ENCODE assay signal across 8 cellular contexts in the genomic region with DNA sequence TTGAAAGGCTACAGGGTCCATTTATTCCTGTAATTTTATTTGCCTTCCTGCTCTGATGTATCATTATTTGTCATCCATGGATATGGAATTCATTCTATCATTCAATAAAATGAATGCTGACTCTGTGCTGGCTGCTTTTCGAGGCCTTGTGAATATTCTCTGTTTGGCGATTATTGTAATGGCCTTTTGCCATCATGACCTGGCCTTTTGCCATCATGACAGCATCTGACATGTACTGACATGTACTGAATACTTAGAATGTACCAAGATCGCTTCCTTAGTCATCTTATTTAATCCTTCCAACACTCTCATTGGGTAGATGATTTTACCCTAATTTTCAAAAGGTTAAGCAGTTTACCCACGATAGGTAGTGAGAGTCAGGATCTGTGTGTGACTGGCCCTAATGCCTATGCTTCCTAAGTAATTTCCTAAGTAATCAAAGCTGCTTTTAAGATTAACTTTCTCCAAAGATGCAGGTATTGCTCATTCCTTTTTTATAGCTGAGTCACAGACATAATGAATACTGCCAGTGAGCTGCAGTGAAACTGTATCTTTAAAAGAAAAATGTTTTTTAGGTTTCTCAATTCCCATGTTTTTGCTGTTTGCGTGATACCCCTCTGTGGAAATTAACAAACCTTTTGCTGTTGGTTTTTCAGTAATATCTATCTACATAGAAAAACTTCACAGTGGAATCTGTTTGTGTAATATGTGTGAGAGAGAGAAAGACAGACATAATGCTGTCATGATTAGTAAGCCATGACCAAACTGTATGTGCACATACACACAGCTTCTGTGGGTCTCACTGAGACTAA.
DNase-seq lines count a peak whose midpoint lies in the region; ATAC-seq and TF ChIP-seq lines count a peak whose summit lies in the region.

No MANE protein-coding gene starts in this region.

- peaks cover 55% of the 10 kb centered on the region for H3K4me1 Mint-ChIP-seq in activated naive CD8-positive, alpha-beta T cell treated with anti-CD3 and anti-CD28 coated beads, Interleukin-2, amount 50 U/mL, for 24 hours

- H2BK15ac ChIP-seq in neuronal stem cell (ENCODE audit: low read length): no peak overlapping the region

- H3K4ac ChIP-seq in neuronal stem cell (ENCODE audit: low read length): no peak overlapping the region

- no peak overlapping the region for H2AFZ ChIP-seq in neuronal stem cell (ENCODE audit: low read length)

- peaks cover 9% of the 10 kb centered on the region for H3K36me3 Mint-ChIP-seq in activated naive CD8-positive, alpha-beta T cell treated with anti-CD3 and anti-CD28 coated beads, Interleukin-2, amount 50 U/mL, for 24 hours (ENCODE audit: low read depth)

- WGBS in neuronal stem cell (ENCODE audit: extremely low coverage in 2 of 2, insufficient read length in 2 of 2, insufficient replicate concordance in 1 of 2), 2 donors: no CpG with 5 or more reads among the region's 5 CpGs

- H3K79me1 ChIP-seq in neuronal stem cell (ENCODE audit: low read depth, low read length): peaks cover 3% of the 10 kb centered on the region

- H3K27ac Mint-ChIP-seq in activated naive CD8-positive, alpha-beta T cell treated with anti-CD3 and anti-CD28 coated beads, Interleukin-2, amount 50 U/mL, for 24 hours: peak overlapping the region; percentile 20

- POLR2A ChIA-PET in A673 (lab: Charles Lee; ENCODE audit: low non-redundant PET): no interaction called here

- H3K4me1 ChIP-seq in A673 (ENCODE audit: insufficient read depth, low read length, poor library complexity, severe bottlenecking): no peaks in the 10 kb centered on the region
- peaks cover 0 to 25% of the 10 kb centered on the region in 2 donors for H3K4me1 ChIP-seq in right atrium auricular region
- H3K4me1 ChIP-seq in neuronal stem cell (ENCODE audit: control insufficient read depth in 2 of 2, insufficient read depth in 1 of 2, low read depth in 1 of 2, low read length in 2 of 2): peaks cover 0 to 7% of the 10 kb centered on the region in 2 donors

- H3K4me3 Mint-ChIP-seq in activated naive CD8-positive, alpha-beta T cell treated with anti-CD3 and anti-CD28 coated beads, Interleukin-2, amount 50 U/mL, for 24 hours: no peak overlapping the region

- H3K27ac ChIP-seq in A673 (ENCODE audit: low read depth, low read length, poor library complexity, severe bottlenecking) (no peak overlapping the region), right atrium auricular region (peak overlapping the region; percentile 19 to 61), neuronal stem cell (replicated peaks; ENCODE audit: low read length) (no peak overlapping the region)

- intact Hi-C loops in A673 (cut with micrococcal nuclease; ENCODE audit: unreplicated experiment): no loop called here

- H2BK120ac ChIP-seq in neuronal stem cell (ENCODE audit: low read depth, low read length): no peak overlapping the region

- H2BK5ac ChIP-seq in neuronal stem cell (ENCODE audit: low read length): no peak overlapping the region

- ATAC-seq in activated naive CD8-positive, alpha-beta T cell treated with anti-CD3 and anti-CD28 coated beads, Interleukin-2, amount 50 U/mL, for 24 hours: peak; percentile 53
- ATAC-seq in HG02623 (IDR thresholded peaks at IDR 0.05; ENCODE audit: unreplicated experiment) (no peak), HG02981 (IDR thresholded peaks at IDR 0.05; ENCODE audit: unreplicated experiment) (no peak)

- no peak overlapping the region for H3K4me3 ChIP-seq in A673 (ENCODE audit: low read depth, low read length, poor library complexity, severe bottlenecking)
- no peak overlapping the region for H3K4me3 ChIP-seq in right atrium auricular region
- H3K4me3 ChIP-seq in neuronal stem cell (ENCODE audit: low read length in 2 of 2): no peak overlapping the region

- no TSS peak for BruUV-seq in A673 (replicated peaks; lab: Mats Ljungman, UMichigan)

- no peaks in the 10 kb centered on the region for H3K36me3 ChIP-seq in A673 (ENCODE audit: insufficient read depth, low read length, poor library complexity, severe bottlenecking)
- H3K36me3 ChIP-seq in right atrium auricular region: no peaks in the 10 kb centered on the region
- peaks cover 2 to 4% of the 10 kb centered on the region in 2 donors for H3K36me3 ChIP-seq in neuronal stem cell (replicated peaks in 1 of 2; ENCODE audit: control insufficient read depth in 2 of 2, insufficient read depth in 2 of 2, low read length in 2 of 2)

- no peaks in the 10 kb centered on the region for H3K27me3 Mint-ChIP-seq in activated naive CD8-positive, alpha-beta T cell treated with anti-CD3 and anti-CD28 coated beads, Interleukin-2, amount 50 U/mL, for 24 hours

- TF ChIP-seq CTCF in A673 (conservative IDR thresholded peaks at IDR 0.05; ENCODE audit: low read depth, low read length): no peak
- no peak for TF ChIP-seq CTCF in right atrium auricular region (IDR thresholded peaks at IDR 0.05)

- no peak overlapping the region for H4K91ac ChIP-seq in neuronal stem cell (ENCODE audit: low read depth, low read length, poor library complexity)

- H4K8ac ChIP-seq in neuronal stem cell (ENCODE audit: low read depth, low read length): no peak overlapping the region

- no peak overlapping the region for H3K9ac ChIP-seq in neuronal stem cell (ENCODE audit: low read depth, low read length, poor library complexity)

- DNase-seq in A673 (ENCODE audit: low spot score) (peak; percentile 5), HCEC 1CT (peak; percentile 81), right atrium auricular region (ENCODE audit: low spot score) (no peak), neuronal stem cell (ENCODE audit: low spot score) (no peak), middle frontal gyrus (ENCODE audit: extremely low spot score, low spot score) (no peak)
- no peak for DNase-seq in activated naive CD8-positive, alpha-beta T cell treated with anti-CD3 and anti-CD28 coated beads, Interleukin-2, amount 50 U/mL, for 24 hours

- H3K27me3 ChIP-seq in A673 (replicated peaks; ENCODE audit: insufficient read depth, low read depth, low read length, poor library complexity) (no peaks in the 10 kb centered on the region), right atrium auricular region (no peaks in the 10 kb centered on the region), neuronal stem cell (ENCODE audit: control insufficient read depth in 3 of 3, insufficient read depth in 3 of 3, low read depth in 1 of 3, low read length in 3 of 3) (no peaks in the 10 kb centered on the region)

- H3K4me2 ChIP-seq in neuronal stem cell (ENCODE audit: insufficient read depth, low read length, poor library complexity, severe bottlenecking): no peak overlapping the region

- H3K9me3 Mint-ChIP-seq in activated naive CD8-positive, alpha-beta T cell treated with anti-CD3 and anti-CD28 coated beads, Interleukin-2, amount 50 U/mL, for 24 hours: no peaks in the 10 kb centered on the region

- no peak overlapping the region for H3K14ac ChIP-seq in neuronal stem cell (ENCODE audit: low read length)

- no peak overlapping the region for H3K23ac ChIP-seq in neuronal stem cell (ENCODE audit: low read depth, low read length, poor library complexity)

- no peak overlapping the region for H3K18ac ChIP-seq in neuronal stem cell (ENCODE audit: low read length)

- CTCF ChIA-PET in A673 (lab: Charles Lee): no interaction called here

- no peaks in the 10 kb centered on the region for H3K9me3 ChIP-seq in A673 (ENCODE audit: low read depth, low read length, poor library complexity, severe bottlenecking)
- H3K9me3 ChIP-seq in right atrium auricular region: no peaks in the 10 kb centered on the region
- no peaks in the 10 kb centered on the region for H3K9me3 ChIP-seq in neuronal stem cell (replicated peaks in 1 of 2; ENCODE audit: control insufficient read depth in 2 of 2, insufficient read depth in 1 of 2, low read depth in 1 of 2, low read length in 2 of 2)

- no peak overlapping the region for H2BK12ac ChIP-seq in neuronal stem cell (ENCODE audit: low read length)

- H2AK5ac ChIP-seq in neuronal stem cell (ENCODE audit: low read depth, low read length): no peak overlapping the region

Comparison
In these comparisons a context has a peak if more than half of its experiments do, and no peak if none do; other contexts are left out.
1. DNase-seq: peak in A673 (single experiment) and HCEC 1CT (single experiment); none in activated naive CD8-positive, alpha-beta T cell treated with anti-CD3 and anti-CD28 coated beads, Interleukin-2, amount 50 U/mL, for 24 hours (single experiment), right atrium auricular region (single experiment), neuronal stem cell (single experiment) and middle frontal gyrus (single experiment).
2. H3K27ac ChIP-seq: peak in right atrium auricular region (2 of 2); none in A673 (single experiment) and neuronal stem cell (single experiment).